ENCODE assay signal across 1 cellular context in the genomic region with DNA sequence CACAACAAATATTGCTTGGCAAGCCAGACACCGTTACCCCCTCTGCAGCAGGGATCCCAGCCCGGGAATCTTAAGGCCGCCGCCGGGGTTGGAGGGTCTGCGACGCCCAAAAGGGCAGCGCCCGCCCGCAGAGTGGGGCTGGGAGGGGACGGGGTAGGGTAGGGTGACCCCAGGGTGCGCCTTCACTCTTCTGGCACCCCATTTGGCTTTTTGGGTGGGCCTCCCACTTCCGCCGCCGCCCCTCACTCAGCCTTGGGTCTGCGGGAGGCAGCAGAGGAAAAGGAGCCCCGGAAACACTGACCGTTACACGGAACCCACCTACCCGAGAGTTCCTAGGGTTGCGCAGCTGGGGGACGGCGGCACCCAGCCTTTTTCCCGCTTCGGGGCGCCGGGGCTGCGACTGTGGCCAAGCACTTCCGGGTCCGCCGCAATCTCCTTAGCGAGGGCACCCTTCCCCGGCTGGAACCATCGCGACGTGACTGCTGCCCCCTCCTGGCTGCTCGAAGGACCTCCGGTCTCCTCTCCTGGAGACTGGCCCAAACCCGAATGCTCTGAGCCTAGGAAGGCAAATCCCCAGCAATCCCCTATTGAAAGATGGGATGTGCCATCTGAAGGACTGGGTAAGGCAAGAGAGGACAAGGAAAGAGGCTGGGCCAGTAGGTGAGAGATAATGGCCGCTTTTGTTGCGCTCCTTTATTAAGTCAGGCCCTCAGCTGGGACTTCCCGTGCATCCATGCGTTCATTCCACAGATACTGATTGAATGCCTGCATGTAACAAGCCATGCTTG.
TF ChIP-seq lines count a peak whose summit lies in the region.

A gene (minus strand): TSS at position 404 of the 788 bp plus-strand sequence. CDS start 1,447 bp downstream, outside the sequence.

TF ChIP-seq in HepG2, 621 proteins besides CTCF, POLR2A, EP300 and RAD21 (continued from another document and continues in another):
- TF ChIP-seq SRF (IDR thresholded peaks at IDR 0.05; ENCODE audit: low read depth, low read length) (no peak), REL (CRISPR knock-in tag; conservative IDR thresholded peaks at IDR 0.05) (no peak), ZFP36 (IDR thresholded peaks at IDR 0.05; ENCODE audit: borderline replicate concordance, low read depth, low read length, partially characterized antibody) (no peak), HDAC6 (IDR thresholded peaks at IDR 0.05; ENCODE audit: low read depth, low read length) (no peak), ZNF598 (CRISPR knock-in tag; IDR thresholded peaks at IDR 0.05; ENCODE audit: borderline replicate concordance) (peak; percentile 99), SATB2 (CRISPR knock-in tag; IDR thresholded peaks at IDR 0.05) (no peak), ZNF746 (CRISPR knock-in tag; IDR thresholded peaks at IDR 0.05) (no peak), BRCA1 (CRISPR knock-in tag; IDR thresholded peaks at IDR 0.05) (no peak), ZNF652 (CRISPR knock-in tag; IDR thresholded peaks at IDR 0.05; ENCODE audit: borderline replicate concordance, low read depth) (peak; percentile 37; the same call in 1 of the 2 replicates), HOXA7 (CRISPR knock-in tag; IDR thresholded peaks at IDR 0.05) (no peak), ATM (IDR thresholded peaks at IDR 0.05; ENCODE audit: borderline replicate concordance) (no peak), ZNF839 (CRISPR knock-in tag; IDR thresholded peaks at IDR 0.05; ENCODE audit: borderline replicate concordance) (0 out of 2 replicates have a peak, but pooled peaks have one; percentile 65), IRF2 (CRISPR knock-in tag; IDR thresholded peaks at IDR 0.05) (peak; percentile 31; the same call in 1 of the 2 replicates), TMF1 (CRISPR knock-in tag; IDR thresholded peaks at IDR 0.05; ENCODE audit: low read depth) (no peak; the same call in 1 of the 2 replicates), ZNF160 (CRISPR knock-in tag; IDR thresholded peaks at IDR 0.05) (no peak), CHD4 (IDR thresholded peaks at IDR 0.05; ENCODE audit: borderline replicate concordance, low read length) (no peak), ZNF431 (CRISPR knock-in tag; IDR thresholded peaks at IDR 0.05; ENCODE audit: borderline replicate concordance, low read depth) (0 out of 2 replicates have a peak, but pooled peaks have one; percentile 28), ZNF382 (CRISPR knock-in tag; IDR thresholded peaks at IDR 0.05; ENCODE audit: borderline replicate concordance) (no peak), CCDC6 (CRISPR knock-in tag; IDR thresholded peaks at IDR 0.05) (no peak), GATAD2A (CRISPR knock-in tag; IDR thresholded peaks at IDR 0.05) (peak; percentile 67), KMT2A (CRISPR knock-in tag; IDR thresholded peaks at IDR 0.05) (peak; percentile 90), TAF1 (CRISPR knock-in tag; IDR thresholded peaks at IDR 0.05) (peak; percentile 80), RFXAP (CRISPR knock-in tag; IDR thresholded peaks at IDR 0.05; ENCODE audit: borderline replicate concordance) (peak; percentile 72; the same call in 1 of the 2 replicates), MEIS1 (CRISPR knock-in tag; IDR thresholded peaks at IDR 0.05; ENCODE audit: borderline replicate concordance) (peak; percentile 48; the same call in 1 of the 2 replicates), EED (CRISPR knock-in tag; IDR thresholded peaks at IDR 0.05) (0 out of 2 replicates have a peak, but pooled peaks have one; percentile 74), ZNF343 (CRISPR knock-in tag; IDR thresholded peaks at IDR 0.05) (no peak), ATF1 (CRISPR knock-in tag; IDR thresholded peaks at IDR 0.05) (no peak), ZMYM3 (CRISPR knock-in tag; IDR thresholded peaks at IDR 0.05) (peak; percentile 58; the same call in 1 of the 2 replicates), CREM (IDR thresholded peaks at IDR 0.05) (no peak), CREM (CRISPR knock-in tag; IDR thresholded peaks at IDR 0.05) (no peak), GABPA (IDR thresholded peaks at IDR 0.05; ENCODE audit: low read depth, low read length) (peak; percentile 84), GABPA (CRISPR knock-in tag; IDR thresholded peaks at IDR 0.05; ENCODE audit: low read depth) (peak; percentile 91), ZKSCAN5 (CRISPR knock-in tag; IDR thresholded peaks at IDR 0.05) (no peak), PTBP1 (IDR thresholded peaks at IDR 0.05; ENCODE audit: low read depth, low read length, poor library complexity, severe bottlenecking) (no peak), NAIF1 (CRISPR knock-in tag; IDR thresholded peaks at IDR 0.05; ENCODE audit: borderline replicate concordance) (no peak), MAZ (IDR thresholded peaks at IDR 0.05; ENCODE audit: borderline replicate concordance, low read depth, low read length) (no peak), MAZ (CRISPR knock-in tag; IDR thresholded peaks at IDR 0.05; ENCODE audit: low read depth) (peak; percentile 77)
- TF ChIP-seq, protein P1, sequence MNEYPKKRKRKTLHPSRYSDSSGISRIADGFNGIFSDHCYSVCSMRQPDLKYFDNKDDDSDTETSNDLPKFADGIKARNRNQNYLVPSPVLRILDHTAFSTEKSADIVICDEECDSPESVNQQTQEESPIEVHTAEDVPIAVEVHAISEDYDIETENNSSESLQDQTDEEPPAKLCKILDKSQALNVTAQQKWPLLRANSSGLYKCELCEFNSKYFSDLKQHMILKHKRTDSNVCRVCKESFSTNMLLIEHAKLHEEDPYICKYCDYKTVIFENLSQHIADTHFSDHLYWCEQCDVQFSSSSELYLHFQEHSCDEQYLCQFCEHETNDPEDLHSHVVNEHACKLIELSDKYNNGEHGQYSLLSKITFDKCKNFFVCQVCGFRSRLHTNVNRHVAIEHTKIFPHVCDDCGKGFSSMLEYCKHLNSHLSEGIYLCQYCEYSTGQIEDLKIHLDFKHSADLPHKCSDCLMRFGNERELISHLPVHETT (CRISPR knock-in tag; conservative IDR thresholded peaks at IDR 0.05), result no peak
- TF ChIP-seq, protein P2, sequence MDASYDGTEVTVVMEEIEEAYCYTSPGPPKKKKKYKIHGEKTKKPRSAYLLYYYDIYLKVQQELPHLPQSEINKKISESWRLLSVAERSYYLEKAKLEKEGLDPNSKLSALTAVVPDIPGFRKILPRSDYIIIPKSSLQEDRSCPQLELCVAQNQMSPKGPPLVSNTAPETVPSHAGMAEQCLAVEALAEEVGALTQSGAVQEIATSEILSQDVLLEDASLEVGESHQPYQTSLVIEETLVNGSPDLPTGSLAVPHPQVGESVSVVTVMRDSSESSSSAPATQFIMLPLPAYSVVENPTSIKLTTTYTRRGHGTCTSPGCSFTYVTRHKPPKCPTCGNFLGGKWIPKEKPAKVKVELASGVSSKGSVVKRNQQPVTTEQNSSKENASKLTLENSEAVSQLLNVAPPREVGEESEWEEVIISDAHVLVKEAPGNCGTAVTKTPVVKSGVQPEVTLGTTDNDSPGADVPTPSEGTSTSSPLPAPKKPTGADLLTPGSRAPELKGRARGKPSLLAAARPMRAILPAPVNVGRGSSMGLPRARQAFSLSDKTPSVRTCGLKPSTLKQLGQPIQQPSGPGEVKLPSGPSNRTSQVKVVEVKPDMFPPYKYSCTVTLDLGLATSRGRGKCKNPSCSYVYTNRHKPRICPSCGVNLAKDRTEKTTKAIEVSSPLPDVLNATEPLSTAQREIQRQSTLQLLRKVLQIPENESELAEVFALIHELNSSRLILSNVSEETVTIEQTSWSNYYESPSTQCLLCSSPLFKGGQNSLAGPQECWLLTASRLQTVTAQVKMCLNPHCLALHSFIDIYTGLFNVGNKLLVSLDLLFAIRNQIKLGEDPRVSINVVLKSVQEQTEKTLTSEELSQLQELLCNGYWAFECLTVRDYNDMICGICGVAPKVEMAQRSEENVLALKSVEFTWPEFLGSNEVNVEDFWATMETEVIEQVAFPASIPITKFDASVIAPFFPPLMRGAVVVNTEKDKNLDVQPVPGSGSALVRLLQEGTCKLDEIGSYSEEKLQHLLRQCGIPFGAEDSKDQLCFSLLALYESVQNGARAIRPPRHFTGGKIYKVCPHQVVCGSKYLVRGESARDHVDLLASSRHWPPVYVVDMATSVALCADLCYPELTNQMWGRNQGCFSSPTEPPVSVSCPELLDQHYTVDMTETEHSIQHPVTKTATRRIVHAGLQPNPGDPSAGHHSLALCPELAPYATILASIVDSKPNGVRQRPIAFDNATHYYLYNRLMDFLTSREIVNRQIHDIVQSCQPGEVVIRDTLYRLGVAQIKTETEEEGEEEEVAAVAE (CRISPR knock-in tag; IDR thresholded peaks at IDR 0.05; ENCODE audit: borderline replicate concordance), result 0 out of 2 replicates have a peak, but pooled peaks have one; percentile 32
- TF ChIP-seq, protein P3, sequence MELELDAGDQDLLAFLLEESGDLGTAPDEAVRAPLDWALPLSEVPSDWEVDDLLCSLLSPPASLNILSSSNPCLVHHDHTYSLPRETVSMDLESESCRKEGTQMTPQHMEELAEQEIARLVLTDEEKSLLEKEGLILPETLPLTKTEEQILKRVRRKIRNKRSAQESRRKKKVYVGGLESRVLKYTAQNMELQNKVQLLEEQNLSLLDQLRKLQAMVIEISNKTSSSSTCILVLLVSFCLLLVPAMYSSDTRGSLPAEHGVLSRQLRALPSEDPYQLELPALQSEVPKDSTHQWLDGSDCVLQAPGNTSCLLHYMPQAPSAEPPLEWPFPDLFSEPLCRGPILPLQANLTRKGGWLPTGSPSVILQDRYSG (CRISPR knock-in tag; IDR thresholded peaks at IDR 0.05), result peak; percentile 55; the same call in 1 of the 2 replicates
- TF ChIP-seq, protein P4, sequence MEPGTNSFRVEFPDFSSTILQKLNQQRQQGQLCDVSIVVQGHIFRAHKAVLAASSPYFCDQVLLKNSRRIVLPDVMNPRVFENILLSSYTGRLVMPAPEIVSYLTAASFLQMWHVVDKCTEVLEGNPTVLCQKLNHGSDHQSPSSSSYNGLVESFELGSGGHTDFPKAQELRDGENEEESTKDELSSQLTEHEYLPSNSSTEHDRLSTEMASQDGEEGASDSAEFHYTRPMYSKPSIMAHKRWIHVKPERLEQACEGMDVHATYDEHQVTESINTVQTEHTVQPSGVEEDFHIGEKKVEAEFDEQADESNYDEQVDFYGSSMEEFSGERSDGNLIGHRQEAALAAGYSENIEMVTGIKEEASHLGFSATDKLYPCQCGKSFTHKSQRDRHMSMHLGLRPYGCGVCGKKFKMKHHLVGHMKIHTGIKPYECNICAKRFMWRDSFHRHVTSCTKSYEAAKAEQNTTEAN (CRISPR knock-in tag; conservative IDR thresholded peaks at IDR 0.05), result no peak
- TF ChIP-seq, protein P5, sequence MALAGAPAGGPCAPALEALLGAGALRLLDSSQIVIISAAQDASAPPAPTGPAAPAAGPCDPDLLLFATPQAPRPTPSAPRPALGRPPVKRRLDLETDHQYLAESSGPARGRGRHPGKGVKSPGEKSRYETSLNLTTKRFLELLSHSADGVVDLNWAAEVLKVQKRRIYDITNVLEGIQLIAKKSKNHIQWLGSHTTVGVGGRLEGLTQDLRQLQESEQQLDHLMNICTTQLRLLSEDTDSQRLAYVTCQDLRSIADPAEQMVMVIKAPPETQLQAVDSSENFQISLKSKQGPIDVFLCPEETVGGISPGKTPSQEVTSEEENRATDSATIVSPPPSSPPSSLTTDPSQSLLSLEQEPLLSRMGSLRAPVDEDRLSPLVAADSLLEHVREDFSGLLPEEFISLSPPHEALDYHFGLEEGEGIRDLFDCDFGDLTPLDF (CRISPR knock-in tag; IDR thresholded peaks at IDR 0.05), result peak; percentile 70; the same call in 1 of the 2 replicates
- TF ChIP-seq, protein P6, sequence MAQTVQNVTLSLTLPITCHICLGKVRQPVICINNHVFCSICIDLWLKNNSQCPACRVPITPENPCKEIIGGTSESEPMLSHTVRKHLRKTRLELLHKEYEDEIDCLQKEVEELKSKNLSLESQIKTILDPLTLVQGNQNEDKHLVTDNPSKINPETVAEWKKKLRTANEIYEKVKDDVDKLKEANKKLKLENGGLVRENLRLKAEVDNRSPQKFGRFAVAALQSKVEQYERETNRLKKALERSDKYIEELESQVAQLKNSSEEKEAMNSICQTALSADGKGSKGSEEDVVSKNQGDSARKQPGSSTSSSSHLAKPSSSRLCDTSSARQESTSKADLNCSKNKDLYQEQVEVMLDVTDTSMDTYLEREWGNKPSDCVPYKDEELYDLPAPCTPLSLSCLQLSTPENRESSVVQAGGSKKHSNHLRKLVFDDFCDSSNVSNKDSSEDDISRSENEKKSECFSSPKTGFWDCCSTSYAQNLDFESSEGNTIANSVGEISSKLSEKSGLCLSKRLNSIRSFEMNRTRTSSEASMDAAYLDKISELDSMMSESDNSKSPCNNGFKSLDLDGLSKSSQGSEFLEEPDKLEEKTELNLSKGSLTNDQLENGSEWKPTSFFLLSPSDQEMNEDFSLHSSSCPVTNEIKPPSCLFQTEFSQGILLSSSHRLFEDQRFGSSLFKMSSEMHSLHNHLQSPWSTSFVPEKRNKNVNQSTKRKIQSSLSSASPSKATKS (CRISPR knock-in tag; IDR thresholded peaks at IDR 0.05), result no peak
- TF ChIP-seq, protein P7, sequence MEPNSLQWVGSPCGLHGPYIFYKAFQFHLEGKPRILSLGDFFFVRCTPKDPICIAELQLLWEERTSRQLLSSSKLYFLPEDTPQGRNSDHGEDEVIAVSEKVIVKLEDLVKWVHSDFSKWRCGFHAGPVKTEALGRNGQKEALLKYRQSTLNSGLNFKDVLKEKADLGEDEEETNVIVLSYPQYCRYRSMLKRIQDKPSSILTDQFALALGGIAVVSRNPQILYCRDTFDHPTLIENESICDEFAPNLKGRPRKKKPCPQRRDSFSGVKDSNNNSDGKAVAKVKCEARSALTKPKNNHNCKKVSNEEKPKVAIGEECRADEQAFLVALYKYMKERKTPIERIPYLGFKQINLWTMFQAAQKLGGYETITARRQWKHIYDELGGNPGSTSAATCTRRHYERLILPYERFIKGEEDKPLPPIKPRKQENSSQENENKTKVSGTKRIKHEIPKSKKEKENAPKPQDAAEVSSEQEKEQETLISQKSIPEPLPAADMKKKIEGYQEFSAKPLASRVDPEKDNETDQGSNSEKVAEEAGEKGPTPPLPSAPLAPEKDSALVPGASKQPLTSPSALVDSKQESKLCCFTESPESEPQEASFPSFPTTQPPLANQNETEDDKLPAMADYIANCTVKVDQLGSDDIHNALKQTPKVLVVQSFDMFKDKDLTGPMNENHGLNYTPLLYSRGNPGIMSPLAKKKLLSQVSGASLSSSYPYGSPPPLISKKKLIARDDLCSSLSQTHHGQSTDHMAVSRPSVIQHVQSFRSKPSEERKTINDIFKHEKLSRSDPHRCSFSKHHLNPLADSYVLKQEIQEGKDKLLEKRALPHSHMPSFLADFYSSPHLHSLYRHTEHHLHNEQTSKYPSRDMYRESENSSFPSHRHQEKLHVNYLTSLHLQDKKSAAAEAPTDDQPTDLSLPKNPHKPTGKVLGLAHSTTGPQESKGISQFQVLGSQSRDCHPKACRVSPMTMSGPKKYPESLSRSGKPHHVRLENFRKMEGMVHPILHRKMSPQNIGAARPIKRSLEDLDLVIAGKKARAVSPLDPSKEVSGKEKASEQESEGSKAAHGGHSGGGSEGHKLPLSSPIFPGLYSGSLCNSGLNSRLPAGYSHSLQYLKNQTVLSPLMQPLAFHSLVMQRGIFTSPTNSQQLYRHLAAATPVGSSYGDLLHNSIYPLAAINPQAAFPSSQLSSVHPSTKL (CRISPR knock-in tag; IDR thresholded peaks at IDR 0.05), result peak; percentile 72
- TF ChIP-seq, protein P8, sequence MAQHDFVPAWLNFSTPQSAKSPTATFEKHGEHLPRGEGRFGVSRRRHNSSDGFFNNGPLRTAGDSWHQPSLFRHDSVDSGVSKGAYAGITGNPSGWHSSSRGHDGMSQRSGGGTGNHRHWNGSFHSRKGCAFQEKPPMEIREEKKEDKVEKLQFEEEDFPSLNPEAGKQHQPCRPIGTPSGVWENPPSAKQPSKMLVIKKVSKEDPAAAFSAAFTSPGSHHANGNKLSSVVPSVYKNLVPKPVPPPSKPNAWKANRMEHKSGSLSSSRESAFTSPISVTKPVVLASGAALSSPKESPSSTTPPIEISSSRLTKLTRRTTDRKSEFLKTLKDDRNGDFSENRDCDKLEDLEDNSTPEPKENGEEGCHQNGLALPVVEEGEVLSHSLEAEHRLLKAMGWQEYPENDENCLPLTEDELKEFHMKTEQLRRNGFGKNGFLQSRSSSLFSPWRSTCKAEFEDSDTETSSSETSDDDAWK (CRISPR knock-in tag; IDR thresholded peaks at IDR 0.05), result no peak
